ENCODE assay signal across 13 cellular contexts in the genomic region with DNA sequence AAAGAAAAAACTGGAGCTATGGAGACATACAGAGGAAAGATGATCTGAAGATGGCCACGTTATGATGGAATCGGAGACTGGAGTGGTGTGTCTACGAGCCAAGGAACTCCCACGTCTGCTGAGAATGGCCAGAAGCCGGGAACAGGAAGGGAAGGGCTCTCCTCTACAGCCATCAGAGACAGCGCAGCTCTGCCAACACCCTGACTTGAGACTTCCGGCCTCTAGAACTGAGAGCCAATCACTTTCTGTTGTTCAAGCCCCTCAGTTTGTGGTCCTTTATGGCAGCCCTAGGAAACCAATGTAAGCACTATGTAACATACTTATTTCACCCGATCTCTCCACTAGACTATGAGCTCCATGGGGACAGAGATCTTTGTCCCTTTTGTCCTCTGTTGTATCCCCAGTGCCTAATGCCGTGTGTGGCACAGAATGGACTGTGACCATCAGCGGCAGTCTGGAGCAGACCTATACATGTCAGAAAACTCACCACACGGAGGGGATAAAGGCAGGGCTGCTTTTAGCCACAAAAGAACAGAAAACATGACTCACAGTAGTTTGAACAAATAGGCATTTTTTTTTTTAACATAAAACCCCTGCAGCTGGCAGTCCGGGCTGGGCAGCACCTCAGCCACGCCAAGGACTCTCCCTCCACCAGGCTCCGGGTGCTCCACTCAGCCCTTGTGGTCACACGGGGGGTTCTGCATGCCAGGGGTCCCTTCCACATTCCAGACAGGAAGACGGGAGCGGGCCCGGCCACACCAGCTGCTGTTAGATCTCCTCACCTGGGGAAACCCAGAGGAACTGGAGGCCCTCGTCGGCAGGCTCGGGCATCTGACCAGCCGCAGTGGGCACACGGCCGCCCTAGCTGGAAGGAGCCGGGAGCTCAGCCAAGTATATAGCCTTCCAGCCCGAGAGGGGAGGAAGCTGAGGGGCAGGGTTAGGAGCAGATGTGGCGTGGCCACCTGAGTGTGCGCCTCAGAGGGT. TPM values are rescaled to one million over a fixed set of nuclear protein-coding genes. Genes with fewer than 3 reads are reported as not detected.
DNase-seq lines count a peak whose midpoint lies in the region; ATAC-seq, FAIRE-seq and TF ChIP-seq lines count a peak whose summit lies in the region.
"Had no signal": no experiment of that assay in that cellular context is flagged by ENCODE, and none has a peak within 500 bp of the region (broad histone marks: within the 10 kb centered on the region; RNA-seq: fewer than 3 reads in every experiment).

No MANE protein-coding gene starts in this region.

- TF ChIP-seq CTCF in WTC11 (IDR thresholded peaks at IDR 0.05), result no peak
- peak; percentile 30 for TF ChIP-seq CTCF in retinal pigment epithelial cell (conservative IDR thresholded peaks at IDR 0.05; ENCODE audit: low read depth, low read length)

- CTCF ChIA-PET in WTC11 (lab: Charles Lee), result interaction anchor here (1.0 to 2.1 kb wide), 11 partner anchors 9 to 279 kb away, joined by 3 to 8 read pairs (median 4); no protein-coding TSS in a partner anchor

- peaks cover 19% of the 10 kb centered on the region for H3K36me3 Mint-ChIP-seq in WTC11

- TF ChIP-seq POLR2A in GM12891 (IDR thresholded peaks at IDR 0.05; ENCODE audit: low read depth, low read length), result no peak

- peaks cover 26% of the 10 kb centered on the region for H3K4me1 Mint-ChIP-seq in WTC11

- no peak overlapping the region for H3K4me3 Mint-ChIP-seq in WTC11
- H3K4me3 Mint-ChIP-seq: T-helper 1 cell treated with Interleukin-12 subunit alpha and Interleukin-12 subunit beta and Interleukin-4 antibody, amounts not matched to agents 30 μg/mL and 1 μg/mL, for 36 hours had no signal

- ATAC-seq in WTC11, result no peak
- ATAC-seq in HG03159 (IDR thresholded peaks at IDR 0.05; ENCODE audit: unreplicated experiment), result no peak

- DNase-seq in GM12891 (ENCODE audit: insufficient read length, low spot score) (no peak), WTC11 (ENCODE audit: low spot score) (no peak), glomerular visceral epithelial cell (ENCODE audit: extremely low spot score) (peak; percentile 69), retinal pigment epithelial cell (ENCODE audit: low read depth) (peak; percentile 71), HuH-7 (ENCODE audit: low spot score) (no peak), islet precursor cell (no peak), NCI-H1436 (lab: John Stamatoyannopoulos, UW) (no peak)
- DNase-seq: effector memory CD4-positive, alpha-beta T cell; NCI-H1436 treated with DMSO at 0.1 percent for 48 hours had no signal

- H3K27ac Mint-ChIP-seq in WTC11, result peak overlapping the region; percentile 93
- H3K27ac Mint-ChIP-seq: T-helper 1 cell treated with Interleukin-12 subunit alpha and Interleukin-12 subunit beta and Interleukin-4 antibody, amounts not matched to agents 30 μg/mL and 1 μg/mL, for 36 hours had no signal

- POLR2A ChIA-PET in WTC11 (lab: Charles Lee), result interaction anchor here (0.6 kb wide), 1 partner anchor 38 kb away, joined by 3 read pairs; no protein-coding TSS in a partner anchor

- peak; percentile 81 for FAIRE-seq in GM12891 (lab: Jason Lieb, UNC)

- no peaks in the 10 kb centered on the region; the same call in 1 of the 2 replicates for H3K27me3 Mint-ChIP-seq in WTC11 (ENCODE audit: low read depth)

- H3K9me3 Mint-ChIP-seq in WTC11, result no peaks in the 10 kb centered on the region
- H3K9me3 Mint-ChIP-seq: T-helper 1 cell treated with Interleukin-12 subunit alpha and Interleukin-12 subunit beta and Interleukin-4 antibody, amounts not matched to agents 30 μg/mL and 1 μg/mL, for 36 hours had no signal

- H3K4me3 ChIP-seq in retinal pigment epithelial cell (ENCODE audit: low read length), result peak overlapping the region; percentile 20
- H3K4me3 ChIP-seq: ovary, tibial artery had no signal

TF ChIP-seq in GM12891, 5 proteins besides CTCF, POLR2A, EP300 and RAD21:
- TF ChIP-seq POU2F2 (IDR thresholded peaks at IDR 0.05; ENCODE audit: low read depth, low read length) (no peak), POLR2AphosphoS5 (IDR thresholded peaks at IDR 0.05; ENCODE audit: low read depth, low read length) (no peak), SPI1 (IDR thresholded peaks at IDR 0.05; ENCODE audit: low read depth, low read length) (no peak), TAF1 (IDR thresholded peaks at IDR 0.05; ENCODE audit: low read depth, low read length) (no peak), PAX5 (IDR thresholded peaks at IDR 0.05; ENCODE audit: insufficient read depth, low read length, severe bottlenecking) (no peak)

TF ChIP-seq in WTC11, 78 proteins besides CTCF, POLR2A, EP300 and RAD21:
- TF ChIP-seq GABPB1 (CRISPR knock-in tag; IDR thresholded peaks at IDR 0.05) (no peak), TP53 (CRISPR knock-in tag; IDR thresholded peaks at IDR 0.05) (no peak), SP1 (CRISPR knock-in tag; conservative IDR thresholded peaks at IDR 0.05) (no peak), ZNF219 (CRISPR knock-in tag; IDR thresholded peaks at IDR 0.05; ENCODE audit: borderline replicate concordance) (no peak), ETV6 (CRISPR knock-in tag; IDR thresholded peaks at IDR 0.05) (no peak), MXD4 (CRISPR knock-in tag; IDR thresholded peaks at IDR 0.05; ENCODE audit: borderline replicate concordance) (no peak)
- TF ChIP-seq, protein P1, sequence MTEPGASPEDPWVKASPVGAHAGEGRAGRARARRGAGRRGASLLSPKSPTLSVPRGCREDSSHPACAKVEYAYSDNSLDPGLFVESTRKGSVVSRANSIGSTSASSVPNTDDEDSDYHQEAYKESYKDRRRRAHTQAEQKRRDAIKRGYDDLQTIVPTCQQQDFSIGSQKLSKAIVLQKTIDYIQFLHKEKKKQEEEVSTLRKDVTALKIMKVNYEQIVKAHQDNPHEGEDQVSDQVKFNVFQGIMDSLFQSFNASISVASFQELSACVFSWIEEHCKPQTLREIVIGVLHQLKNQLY (CRISPR knock-in tag; IDR thresholded peaks at IDR 0.05), result no peak
- TF ChIP-seq, protein P2, sequence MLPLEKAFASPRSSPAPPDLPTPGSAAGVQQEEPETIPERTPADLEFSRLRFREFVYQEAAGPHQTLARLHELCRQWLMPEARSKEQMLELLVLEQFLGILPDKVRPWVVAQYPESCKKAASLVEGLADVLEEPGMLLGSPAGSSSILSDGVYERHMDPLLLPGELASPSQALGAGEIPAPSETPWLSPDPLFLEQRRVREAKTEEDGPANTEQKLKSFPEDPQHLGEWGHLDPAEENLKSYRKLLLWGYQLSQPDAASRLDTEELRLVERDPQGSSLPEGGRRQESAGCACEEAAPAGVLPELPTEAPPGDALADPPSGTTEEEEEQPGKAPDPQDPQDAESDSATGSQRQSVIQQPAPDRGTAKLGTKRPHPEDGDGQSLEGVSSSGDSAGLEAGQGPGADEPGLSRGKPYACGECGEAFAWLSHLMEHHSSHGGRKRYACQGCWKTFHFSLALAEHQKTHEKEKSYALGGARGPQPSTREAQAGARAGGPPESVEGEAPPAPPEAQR (CRISPR knock-in tag; IDR thresholded peaks at IDR 0.05), result no peak
- TF ChIP-seq, protein P3, sequence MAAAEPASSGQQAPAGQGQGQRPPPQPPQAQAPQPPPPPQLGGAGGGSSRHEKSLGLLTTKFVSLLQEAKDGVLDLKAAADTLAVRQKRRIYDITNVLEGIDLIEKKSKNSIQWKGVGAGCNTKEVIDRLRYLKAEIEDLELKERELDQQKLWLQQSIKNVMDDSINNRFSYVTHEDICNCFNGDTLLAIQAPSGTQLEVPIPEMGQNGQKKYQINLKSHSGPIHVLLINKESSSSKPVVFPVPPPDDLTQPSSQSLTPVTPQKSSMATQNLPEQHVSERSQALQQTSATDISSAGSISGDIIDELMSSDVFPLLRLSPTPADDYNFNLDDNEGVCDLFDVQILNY (CRISPR knock-in tag; IDR thresholded peaks at IDR 0.05), result no peak
- TF ChIP-seq, protein P4, sequence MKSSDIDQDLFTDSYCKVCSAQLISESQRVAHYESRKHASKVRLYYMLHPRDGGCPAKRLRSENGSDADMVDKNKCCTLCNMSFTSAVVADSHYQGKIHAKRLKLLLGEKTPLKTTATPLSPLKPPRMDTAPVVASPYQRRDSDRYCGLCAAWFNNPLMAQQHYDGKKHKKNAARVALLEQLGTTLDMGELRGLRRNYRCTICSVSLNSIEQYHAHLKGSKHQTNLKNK (CRISPR knock-in tag; IDR thresholded peaks at IDR 0.05), result no peak
TF ChIP-seq in WTC11: peak in this region for 0.

RNA-seq across cellular contexts. Expression of a gene that starts 16.1 kb away (rescaled TPM):
- polyA plus RNA-seq in GM12891 (2012; ENCODE audit: low read depth, missing spikeins), result 11.9 TPM
- 16.9 to 25.7 TPM (median 18.8 TPM) in 3 replicates for total RNA-seq in WTC11 (2021)

RNA-seq across cellular contexts. Expression of a gene that starts 23.6 kb away (rescaled TPM):
- 139 TPM for polyA plus RNA-seq in GM12891 (2012; ENCODE audit: low read depth, missing spikeins)
- total RNA-seq in WTC11 (2021), result 141 to 162 TPM (median 147 TPM) in 3 replicates

RNA-seq across cellular contexts. Expression of a gene that starts 24.2 kb away (rescaled TPM):
- 175 TPM for polyA plus RNA-seq in GM12891 (2012; ENCODE audit: low read depth, missing spikeins)
- 235 to 273 TPM (median 245 TPM) in 3 replicates for total RNA-seq in WTC11 (2021)

RNA-seq across cellular contexts. Expression of a gene that starts 24.3 kb away (rescaled TPM):
- 28.4 TPM for polyA plus RNA-seq in GM12891 (2012; ENCODE audit: low read depth, missing spikeins)
- total RNA-seq in WTC11 (2021), result 37.0 to 40.2 TPM (median 38.0 TPM) in 3 replicates

RNA-seq across cellular contexts. Expression of a gene that starts 29.9 kb away (rescaled TPM):
- polyA plus RNA-seq in GM12891 (2012; ENCODE audit: low read depth, missing spikeins), result 43.2 TPM
- total RNA-seq in WTC11 (2021), result 60.4 to 74.6 TPM (median 64.6 TPM) in 3 replicates

Comparison
In these comparisons a context has a peak if more than half of its experiments do, and no peak if none do; other contexts are left out.
1. DNase-seq: peak in glomerular visceral epithelial cell (single experiment) and retinal pigment epithelial cell (single experiment); none in GM12891 (single experiment), WTC11 (single experiment), HuH-7 (single experiment), islet precursor cell (single experiment) and NCI-H1436 (single experiment).